1 cellular context compared by ENCODE assay signal in genomic region chr22:45760682-45761081, GRCh38.
TF ChIP-seq lines count a peak whose summit lies in the region.

No MANE protein-coding gene starts in this region.

TF ChIP-seq in A549, 52 proteins besides CTCF, POLR2A, EP300 and RAD21 (continued from another document):
- TF ChIP-seq HMGXB4 (CRISPR knock-in tag; IDR thresholded peaks at IDR 0.05; ENCODE audit: borderline replicate concordance) (no peak), NR3C1 (IDR thresholded peaks at IDR 0.05) (no peak), HOXB5 (CRISPR knock-in tag; IDR thresholded peaks at IDR 0.05) (no peak), NFE2L2 (conservative IDR thresholded peaks at IDR 0.05; ENCODE audit: low read length) (no peak)
TF ChIP-seq in A549: peak in this region for 0.
